8 cellular contexts compared by ENCODE assay signal in the genomic region with DNA sequence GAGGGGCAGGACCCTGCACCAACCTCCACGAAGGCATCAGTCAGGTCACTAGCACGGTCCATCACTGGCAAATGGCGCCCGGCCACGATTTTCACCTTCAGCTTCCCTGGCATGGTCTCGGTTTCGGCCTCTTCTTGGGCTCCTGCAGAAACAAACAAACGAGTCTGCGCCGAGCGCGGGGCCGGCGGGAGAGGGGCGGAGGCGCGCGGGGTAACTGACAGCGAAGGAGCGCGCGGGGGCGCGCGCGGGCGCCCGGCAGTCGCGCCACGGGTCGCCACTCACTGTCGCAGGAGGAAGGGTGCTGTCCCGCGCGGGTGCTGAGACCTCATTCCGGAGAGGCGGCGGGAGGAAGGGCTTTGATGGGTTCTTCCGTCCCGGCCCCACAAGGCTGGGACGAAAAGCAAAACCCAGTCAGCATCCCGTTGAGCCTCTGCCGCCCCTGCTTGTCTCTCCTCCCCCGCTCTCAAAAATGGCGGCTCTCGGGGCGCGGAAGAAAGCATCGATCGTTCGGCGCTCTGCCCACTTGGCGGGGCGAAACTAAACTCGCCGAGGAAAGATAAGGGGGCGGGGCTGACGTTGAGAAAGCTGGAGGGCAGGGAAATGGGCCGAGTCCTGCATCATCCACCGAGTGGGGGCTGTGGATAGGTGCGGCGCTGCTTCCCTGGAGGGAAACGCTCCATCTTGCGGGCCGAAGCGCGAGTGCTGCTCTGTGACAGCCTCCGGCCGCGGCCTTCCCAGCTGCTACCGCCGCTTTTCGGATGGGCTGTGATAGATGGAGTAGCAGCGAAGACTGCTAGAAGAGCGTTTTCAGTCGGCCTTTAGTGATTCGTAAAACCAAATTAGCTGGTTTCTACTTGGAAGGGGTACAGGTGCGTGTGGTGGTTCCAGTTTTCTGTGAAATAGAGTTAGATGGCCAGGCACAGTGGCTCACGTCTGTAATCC. TPM values are rescaled to one million over a fixed set of nuclear protein-coding genes. Genes with fewer than 3 reads are reported as not detected.
DNase-seq lines count a peak whose midpoint lies in the region; ATAC-seq and TF ChIP-seq lines count a peak whose summit lies in the region.

A gene with protein sequence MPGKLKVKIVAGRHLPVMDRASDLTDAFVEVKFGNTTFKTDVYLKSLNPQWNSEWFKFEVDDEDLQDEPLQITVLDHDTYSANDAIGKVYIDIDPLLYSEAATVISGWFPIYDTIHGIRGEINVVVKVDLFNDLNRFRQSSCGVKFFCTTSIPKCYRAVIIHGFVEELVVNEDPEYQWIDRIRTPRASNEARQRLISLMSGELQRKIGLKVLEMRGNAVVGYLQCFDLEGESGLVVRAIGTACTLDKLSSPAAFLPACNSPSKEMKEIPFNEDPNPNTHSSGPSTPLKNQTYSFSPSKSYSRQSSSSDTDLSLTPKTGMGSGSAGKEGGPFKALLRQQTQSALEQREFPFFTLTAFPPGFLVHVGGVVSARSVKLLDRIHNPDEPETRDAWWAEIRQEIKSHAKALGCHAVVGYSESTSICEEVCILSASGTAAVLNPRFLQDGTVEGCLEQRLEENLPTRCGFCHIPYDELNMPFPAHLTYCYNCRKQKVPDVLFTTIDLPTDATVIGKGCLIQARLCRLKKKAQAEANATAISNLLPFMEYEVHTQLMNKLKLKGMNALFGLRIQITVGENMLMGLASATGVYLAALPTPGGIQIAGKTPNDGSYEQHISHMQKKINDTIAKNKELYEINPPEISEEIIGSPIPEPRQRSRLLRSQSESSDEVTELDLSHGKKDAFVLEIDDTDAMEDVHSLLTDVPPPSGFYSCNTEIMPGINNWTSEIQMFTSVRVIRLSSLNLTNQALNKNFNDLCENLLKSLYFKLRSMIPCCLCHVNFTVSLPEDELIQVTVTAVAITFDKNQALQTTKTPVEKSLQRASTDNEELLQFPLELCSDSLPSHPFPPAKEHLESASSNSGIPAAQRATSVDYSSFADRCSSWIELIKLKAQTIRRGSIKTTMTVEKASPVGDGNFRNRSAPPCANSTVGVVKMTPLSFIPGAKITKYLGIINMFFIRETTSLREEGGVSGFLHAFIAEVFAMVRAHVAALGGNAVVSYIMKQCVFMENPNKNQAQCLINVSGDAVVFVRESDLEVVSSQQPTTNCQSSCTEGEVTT (minus strand): TSS at position 505 of the 942 bp plus-strand sequence. CDS start 392 bp downstream, at position 113.

- H3K27me3 ChIP-seq in dorsolateral prefrontal cortex (no peaks in the 10 kb centered on the region), right lobe of liver (no peaks in the 10 kb centered on the region)

- DNase-seq in CD1c-positive myeloid dendritic cell (ENCODE audit: extremely low spot score) (peak; percentile 97), NCI-H69 (lab: John Stamatoyannopoulos, UW) (peak; percentile 96), dorsolateral prefrontal cortex (peak; percentile 88 to 97 (median 95)), right lobe of liver (peak; percentile 95 to 98 (median 97))
- peak; percentile 94 to 97 for DNase-seq in activated CD4-positive, alpha-beta T cell treated with anti-CD3 and anti-CD28 coated beads, Interleukin-2, amount 50 U/mL, for 48 hours
- peak; percentile 90 to 96 for DNase-seq in stimulated activated CD4-positive, alpha-beta T cell treated with anti-CD3 and anti-CD28 coated beads, Interleukin-4, amount 100 ng/mL, for 4 hours

- H3K27ac ChIP-seq in dorsolateral prefrontal cortex, result peak within 1 kb of the TSS; percentile 87 to 100 (median 98)
- H3K27ac ChIP-seq in right lobe of liver, result peak within 1 kb of the TSS; percentile 94 to 96 (median 94)

- TF ChIP-seq CTCF in dorsolateral prefrontal cortex (IDR thresholded peaks at IDR 0.05 in 54 of 56, conservative IDR thresholded peaks at IDR 0.05 in 2 of 56; ENCODE audit: low read depth in 1 of 56, partially characterized antibody in 56 of 56), result peak in 50 of 56 donors; percentile 5 to 69 (median 40)
- TF ChIP-seq CTCF in right lobe of liver (IDR thresholded peaks at IDR 0.05), result peak; percentile 5 to 40 (median 20)

- H3K4me3 ChIP-seq in dorsolateral prefrontal cortex (peak within 1 kb of the TSS; percentile 67 to 98 (median 88)), right lobe of liver (peak within 1 kb of the TSS; percentile 72 to 83 (median 83))

- intact Hi-C loops in dorsolateral prefrontal cortex (cut with DNase I) (loop anchor here (1.0 to 5.0 kb wide), 2 partner anchors 81 to 497 kb away; a partner anchor contains a TSS), right lobe of liver (cut with DNase I) (no loop called here)

- no peaks in the 10 kb centered on the region for H3K9me3 ChIP-seq in right lobe of liver

- WGBS in right lobe of liver (ENCODE audit: insufficient coverage, low coverage, low lambda C conversion rate, missing lambda C conversion rate), result 2% methylated on average over 32 of the region's 80 CpGs

- ATAC-seq in GM19351 (IDR thresholded peaks at IDR 0.05; ENCODE audit: unreplicated experiment) (peak; percentile 77), HG03521 (IDR thresholded peaks at IDR 0.05; ENCODE audit: unreplicated experiment) (peak; percentile 80), right lobe of liver (peak; percentile 92 to 94 (median 94))

- no peaks in the 10 kb centered on the region for H3K36me3 ChIP-seq in right lobe of liver

- H3K4me1 ChIP-seq in right lobe of liver, result peaks cover 0 to 11% (median 3%) of the 10 kb centered on the region in 4 donors

- TF ChIP-seq POLR2A in right lobe of liver (IDR thresholded peaks at IDR 0.05), result peak; percentile 89

RNA-seq across cellular contexts. Expression of the gene that starts here (rescaled TPM):
- total RNA-seq in dorsolateral prefrontal cortex (100 to 1,000 TPM in 110 of 120 experiments, 10 to 100 TPM in 10; 66.3 to 190 (median 136) TPM), right lobe of liver (10 to 100 TPM in 5 of 6 experiments, 1 to 10 TPM in 1; 8.5 to 15.1 (median 12.4) TPM)

Comparison
In these comparisons a context has a peak if more than half of its experiments do, and no peak if none do; other contexts are left out.
1. Peak in every context shown above with its lines: DNase-seq, ATAC-seq, H3K4me3 ChIP-seq and H3K27ac ChIP-seq.
2. RNA of the gene that starts here (total RNA-seq): 66.3 to 190 TPM in dorsolateral prefrontal cortex; 8.5 to 15.1 TPM in right lobe of liver; every median in the first group is over 4 times any median in the second.
3. intact Hi-C loops: an anchor here in dorsolateral prefrontal cortex (1.0 to 5.0 kb wide); none called in right lobe of liver.